ENCODE assay signal across 9 cellular contexts in the genomic region with DNA sequence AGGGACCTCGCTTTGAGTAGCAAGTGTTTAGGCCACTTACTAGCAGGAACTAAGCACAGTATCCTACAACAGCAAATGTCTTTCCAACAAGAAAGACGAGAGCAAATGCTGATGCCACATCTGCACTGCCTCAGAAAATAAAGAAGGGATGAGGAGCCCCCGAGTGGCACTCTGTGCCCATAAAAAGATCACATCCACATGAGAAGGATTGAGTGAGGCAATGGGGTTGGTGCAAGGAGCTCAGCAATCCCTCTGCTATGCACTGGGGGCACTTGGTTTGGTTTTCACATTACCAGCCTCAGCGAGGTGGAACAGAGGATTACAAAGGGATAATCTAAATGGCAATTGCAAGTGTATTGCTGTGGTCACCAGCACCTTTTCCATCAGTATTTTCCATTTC.
DNase-seq lines count a peak whose midpoint lies in the region; ATAC-seq and TF ChIP-seq lines count a peak whose summit lies in the region.
"Had no signal": no experiment of that assay in that cellular context is flagged by ENCODE, and none has a peak within 500 bp of the region (broad histone marks: within the 10 kb centered on the region; RNA-seq: fewer than 3 reads in every experiment).

No MANE protein-coding gene starts in this region.

- no peak overlapping the region for H3K4me3 Mint-ChIP-seq in HFFc6
- H3K4me3 Mint-ChIP-seq in activated CD4-positive, alpha-beta T cell treated with anti-CD3 and anti-CD28 coated beads, Interleukin-2, amount 10 ng/mL, durations not matched to agents 7 days and 5 days = no peak overlapping the region

- H3K9me3 ChIP-seq in SJCRH30 (replicated peaks) = no peaks in the 10 kb centered on the region
- H3K9me3 ChIP-seq in iPS DF 6.9 (ENCODE audit: control insufficient read depth, insufficient read depth, low read length) = no peaks in the 10 kb centered on the region
- no peaks in the 10 kb centered on the region for H3K9me3 ChIP-seq in testis

- peak; percentile 12 for DNase-seq in GF-D8 (lab: John Stamatoyannopoulos, UW)
- peak; percentile 20 for DNase-seq in HFFc6
- peak; percentile 23 to 55 for DNase-seq in SJCRH30
- peak; percentile 9 for DNase-seq in iPS DF 6.9 (ENCODE audit: low read depth, low spot score)
- no peak for DNase-seq in testis
- DNase-seq in GOT3 (lab: John Stamatoyannopoulos, UW) = no peak
- no peak for DNase-seq in activated CD4-positive, alpha-beta T cell treated with anti-CD3 and anti-CD28 coated beads, Interleukin-2, amount 10 ng/mL, durations not matched to agents 7 days and 5 days

- H3K27ac Mint-ChIP-seq in HFFc6 = no peak overlapping the region
- no peak overlapping the region for H3K27ac Mint-ChIP-seq in activated CD4-positive, alpha-beta T cell treated with anti-CD3 and anti-CD28 coated beads, Interleukin-2, amount 10 ng/mL, durations not matched to agents 7 days and 5 days

- H3K27me3 ChIP-seq in SJCRH30 = no peaks in the 10 kb centered on the region
- H3K27me3 ChIP-seq in iPS DF 6.9 (ENCODE audit: control insufficient read depth, insufficient read depth, low read length) = no peaks in the 10 kb centered on the region
- no peaks in the 10 kb centered on the region for H3K27me3 ChIP-seq in testis

- no CpG with 5 or more reads among the region's 4 CpGs for WGBS in iPS DF 6.9 (ENCODE audit: insufficient coverage, insufficient read length)
- 68 to 69% methylated on average over 4 of the region's 4 CpGs for WGBS in testis, 2 donors

- TF ChIP-seq CTCF in HFFc6 (IDR thresholded peaks at IDR 0.05) (peak; percentile 55; the same call in 1 of the 2 replicates), testis (IDR thresholded peaks at IDR 0.05) (no peak)

- no peak for TF ChIP-seq POLR2A in testis (IDR thresholded peaks at IDR 0.05)

- H3K27me3 Mint-ChIP-seq in HFFc6 (ENCODE audit: insufficient read depth) = peaks cover 6% of the 10 kb centered on the region
- H3K27me3 Mint-ChIP-seq in activated CD4-positive, alpha-beta T cell treated with anti-CD3 and anti-CD28 coated beads, Interleukin-2, amount 10 ng/mL, durations not matched to agents 7 days and 5 days = no peaks in the 10 kb centered on the region

- H3K36me3 ChIP-seq in SJCRH30 (no peaks in the 10 kb centered on the region), iPS DF 6.9 (ENCODE audit: control insufficient read depth, insufficient read depth, low read length) (no peaks in the 10 kb centered on the region), testis (ENCODE audit: low read depth, missing control alignments) (no peaks in the 10 kb centered on the region)

- H3K4me1 Mint-ChIP-seq in HFFc6 (ENCODE audit: low read depth) = no peaks in the 10 kb centered on the region; the same call in 1 of the 2 replicates
- no peaks in the 10 kb centered on the region for H3K4me1 Mint-ChIP-seq in activated CD4-positive, alpha-beta T cell treated with anti-CD3 and anti-CD28 coated beads, Interleukin-2, amount 10 ng/mL, durations not matched to agents 7 days and 5 days

- POLR2A ChIA-PET in activated CD4-positive, alpha-beta T cell treated with anti-CD3 and anti-CD28 coated beads, Interleukin-2, amount 10 ng/mL, durations not matched to agents 7 days and 5 days (lab: Charles Lee) = no interaction called here

- peaks cover 25% of the 10 kb centered on the region; the same call in 1 of the 2 replicates for H3K9me3 Mint-ChIP-seq in HFFc6
- H3K9me3 Mint-ChIP-seq in activated CD4-positive, alpha-beta T cell treated with anti-CD3 and anti-CD28 coated beads, Interleukin-2, amount 10 ng/mL, durations not matched to agents 7 days and 5 days = no peaks in the 10 kb centered on the region

- ATAC-seq in GM19328 (IDR thresholded peaks at IDR 0.05; ENCODE audit: unreplicated experiment) = no peak

- 0 out of 2 replicates have a peak, but pooled peaks cover 10% of the 10 kb centered on the region for H3K36me3 Mint-ChIP-seq in HFFc6 (ENCODE audit: low read depth)
- no peaks in the 10 kb centered on the region for H3K36me3 Mint-ChIP-seq in activated CD4-positive, alpha-beta T cell treated with anti-CD3 and anti-CD28 coated beads, Interleukin-2, amount 10 ng/mL, durations not matched to agents 7 days and 5 days (ENCODE audit: low read depth)

- CTCF ChIA-PET in activated CD4-positive, alpha-beta T cell treated with anti-CD3 and anti-CD28 coated beads, Interleukin-2, amount 10 ng/mL, durations not matched to agents 7 days and 5 days (lab: Charles Lee) = no interaction called here

- no peaks in the 10 kb centered on the region for H3K4me1 ChIP-seq in SJCRH30
- H3K4me1 ChIP-seq in iPS DF 6.9 (ENCODE audit: control insufficient read depth, insufficient read depth, low read length) = no peaks in the 10 kb centered on the region
- no peaks in the 10 kb centered on the region for H3K4me1 ChIP-seq in testis

- intact Hi-C loops in testis (cut with DNase I; ENCODE audit: low total_unique reads) = no loop called here

- no peak overlapping the region for H3K4me3 ChIP-seq in SJCRH30
- no peak overlapping the region for H3K4me3 ChIP-seq in iPS DF 6.9 (ENCODE audit: low read length)
- H3K4me3 ChIP-seq in testis = no peak overlapping the region

- H3K27ac ChIP-seq in SJCRH30 (no peak overlapping the region), iPS DF 6.9 (ENCODE audit: low read length) (no peak overlapping the region), testis (no peak overlapping the region)
- H3K27ac ChIP-seq: KMS-11 had no signal

Comparison
In these comparisons a context has a peak if more than half of its experiments do, and no peak if none do; other contexts are left out.
1. DNase-seq: peak in GF-D8 (single experiment), HFFc6 (single experiment), SJCRH30 (2 of 2) and iPS DF 6.9 (single experiment); none in testis (single experiment), GOT3 (single experiment) and activated CD4-positive, alpha-beta T cell treated with anti-CD3 and anti-CD28 coated beads, Interleukin-2, amount 10 ng/mL, durations not matched to agents 7 days and 5 days (single experiment).